1 cellular context compared by ENCODE assay signal in genomic region chr16:30395155-30395991, GRCh38.
TF ChIP-seq lines count a peak whose summit lies in the region.

Gene ZNF48, plus strand, starts transcription at chr16:30395420. Its CDS starts 375 bp downstream, at chr16:30395795.

TF ChIP-seq in HepG2, 621 proteins besides CTCF, POLR2A, EP300 and RAD21 (continued from another document and continues in another):
- TF ChIP-seq ZNF850 (CRISPR knock-in tag; conservative IDR thresholded peaks at IDR 0.05), result peak; percentile 71; the same call in 1 of the 2 replicates
- TF ChIP-seq GPN1 (CRISPR knock-in tag; IDR thresholded peaks at IDR 0.05; ENCODE audit: borderline replicate concordance), result no peak
- no peak; the same call in 1 of the 2 replicates for TF ChIP-seq CEBPG (CRISPR knock-in tag; IDR thresholded peaks at IDR 0.05)
- no peak for TF ChIP-seq ZFAT (CRISPR knock-in tag; conservative IDR thresholded peaks at IDR 0.05)
- TF ChIP-seq IKZF1 (IDR thresholded peaks at IDR 0.05), result no peak
- TF ChIP-seq MIXL1 (CRISPR knock-in tag; IDR thresholded peaks at IDR 0.05), result peak; percentile 41; the same call in 1 of the 2 replicates
- TF ChIP-seq, protein P1, sequence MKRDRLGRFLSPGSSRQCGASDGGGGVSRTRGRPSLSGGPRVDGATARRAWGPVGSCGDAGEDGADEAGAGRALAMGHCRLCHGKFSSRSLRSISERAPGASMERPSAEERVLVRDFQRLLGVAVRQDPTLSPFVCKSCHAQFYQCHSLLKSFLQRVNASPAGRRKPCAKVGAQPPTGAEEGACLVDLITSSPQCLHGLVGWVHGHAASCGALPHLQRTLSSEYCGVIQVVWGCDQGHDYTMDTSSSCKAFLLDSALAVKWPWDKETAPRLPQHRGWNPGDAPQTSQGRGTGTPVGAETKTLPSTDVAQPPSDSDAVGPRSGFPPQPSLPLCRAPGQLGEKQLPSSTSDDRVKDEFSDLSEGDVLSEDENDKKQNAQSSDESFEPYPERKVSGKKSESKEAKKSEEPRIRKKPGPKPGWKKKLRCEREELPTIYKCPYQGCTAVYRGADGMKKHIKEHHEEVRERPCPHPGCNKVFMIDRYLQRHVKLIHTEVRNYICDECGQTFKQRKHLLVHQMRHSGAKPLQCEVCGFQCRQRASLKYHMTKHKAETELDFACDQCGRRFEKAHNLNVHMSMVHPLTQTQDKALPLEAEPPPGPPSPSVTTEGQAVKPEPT (CRISPR knock-in tag; IDR thresholded peaks at IDR 0.05; ENCODE audit: low read depth), result peak; percentile 91
- TF ChIP-seq ZNF749 (CRISPR knock-in tag; IDR thresholded peaks at IDR 0.05; ENCODE audit: borderline replicate concordance), result no peak
- peak; percentile 65 for TF ChIP-seq ZNF563 (CRISPR knock-in tag; IDR thresholded peaks at IDR 0.05)
- no peak for TF ChIP-seq CEBPB (IDR thresholded peaks at IDR 0.05; ENCODE audit: borderline replicate concordance, low read depth, low read length)
- TF ChIP-seq HMGXB4 (CRISPR knock-in tag; IDR thresholded peaks at IDR 0.05; ENCODE audit: borderline replicate concordance in 1 of 2, low read depth in 1 of 2), result peak; percentile 71 to 93
- no peak for TF ChIP-seq HOMEZ (CRISPR knock-in tag; IDR thresholded peaks at IDR 0.05; ENCODE audit: low read depth)
- peak; percentile 94 for TF ChIP-seq GABPB1 (CRISPR knock-in tag; IDR thresholded peaks at IDR 0.05)
- TF ChIP-seq BCL6 (CRISPR knock-in tag; IDR thresholded peaks at IDR 0.05), result peak; percentile 64; the same call in 1 of the 2 replicates
- TF ChIP-seq, protein P2, sequence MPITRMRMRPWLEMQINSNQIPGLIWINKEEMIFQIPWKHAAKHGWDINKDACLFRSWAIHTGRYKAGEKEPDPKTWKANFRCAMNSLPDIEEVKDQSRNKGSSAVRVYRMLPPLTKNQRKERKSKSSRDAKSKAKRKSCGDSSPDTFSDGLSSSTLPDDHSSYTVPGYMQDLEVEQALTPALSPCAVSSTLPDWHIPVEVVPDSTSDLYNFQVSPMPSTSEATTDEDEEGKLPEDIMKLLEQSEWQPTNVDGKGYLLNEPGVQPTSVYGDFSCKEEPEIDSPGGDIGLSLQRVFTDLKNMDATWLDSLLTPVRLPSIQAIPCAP (CRISPR knock-in tag; IDR thresholded peaks at IDR 0.05; ENCODE audit: low read depth), result 0 out of 2 replicates have a peak, but pooled peaks have one; percentile 5
- peak; percentile 96 for TF ChIP-seq ASH2L (IDR thresholded peaks at IDR 0.05; ENCODE audit: insufficient read length, low read depth, low read length)
- TF ChIP-seq, protein P3, sequence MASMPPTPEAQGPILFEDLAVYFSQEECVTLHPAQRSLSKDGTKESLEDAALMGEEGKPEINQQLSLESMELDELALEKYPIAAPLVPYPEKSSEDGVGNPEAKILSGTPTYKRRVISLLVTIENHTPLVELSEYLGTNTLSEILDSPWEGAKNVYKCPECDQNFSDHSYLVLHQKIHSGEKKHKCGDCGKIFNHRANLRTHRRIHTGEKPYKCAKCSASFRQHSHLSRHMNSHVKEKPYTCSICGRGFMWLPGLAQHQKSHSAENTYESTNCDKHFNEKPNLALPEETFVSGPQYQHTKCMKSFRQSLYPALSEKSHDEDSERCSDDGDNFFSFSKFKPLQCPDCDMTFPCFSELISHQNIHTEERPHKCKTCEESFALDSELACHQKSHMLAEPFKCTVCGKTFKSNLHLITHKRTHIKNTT (CRISPR knock-in tag; IDR thresholded peaks at IDR 0.05), result no peak
- TF ChIP-seq ZNF737 (CRISPR knock-in tag; IDR thresholded peaks at IDR 0.05; ENCODE audit: borderline replicate concordance), result 0 out of 2 replicates have a peak, but pooled peaks have one; percentile 47
- no peak for TF ChIP-seq RNF2 (conservative IDR thresholded peaks at IDR 0.05; ENCODE audit: low read depth)
- peak; percentile 70 for TF ChIP-seq POLR2G (IDR thresholded peaks at IDR 0.05; ENCODE audit: low read depth, low read length)
- TF ChIP-seq, protein P4, sequence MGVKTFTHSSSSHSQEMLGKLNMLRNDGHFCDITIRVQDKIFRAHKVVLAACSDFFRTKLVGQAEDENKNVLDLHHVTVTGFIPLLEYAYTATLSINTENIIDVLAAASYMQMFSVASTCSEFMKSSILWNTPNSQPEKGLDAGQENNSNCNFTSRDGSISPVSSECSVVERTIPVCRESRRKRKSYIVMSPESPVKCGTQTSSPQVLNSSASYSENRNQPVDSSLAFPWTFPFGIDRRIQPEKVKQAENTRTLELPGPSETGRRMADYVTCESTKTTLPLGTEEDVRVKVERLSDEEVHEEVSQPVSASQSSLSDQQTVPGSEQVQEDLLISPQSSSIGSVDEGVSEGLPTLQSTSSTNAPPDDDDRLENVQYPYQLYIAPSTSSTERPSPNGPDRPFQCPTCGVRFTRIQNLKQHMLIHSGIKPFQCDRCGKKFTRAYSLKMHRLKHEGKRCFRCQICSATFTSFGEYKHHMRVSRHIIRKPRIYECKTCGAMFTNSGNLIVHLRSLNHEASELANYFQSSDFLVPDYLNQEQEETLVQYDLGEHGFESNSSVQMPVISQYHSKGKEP (CRISPR knock-in tag; IDR thresholded peaks at IDR 0.05), result no peak
- no peak; the same call in none of the 2 replicates for TF ChIP-seq ZNF503 (CRISPR knock-in tag; IDR thresholded peaks at IDR 0.05)
- TF ChIP-seq PHB2 (IDR thresholded peaks at IDR 0.05; ENCODE audit: partially characterized antibody), result no peak
- no peak for TF ChIP-seq MLLT10 (CRISPR knock-in tag; IDR thresholded peaks at IDR 0.05)
- TF ChIP-seq, protein P5, sequence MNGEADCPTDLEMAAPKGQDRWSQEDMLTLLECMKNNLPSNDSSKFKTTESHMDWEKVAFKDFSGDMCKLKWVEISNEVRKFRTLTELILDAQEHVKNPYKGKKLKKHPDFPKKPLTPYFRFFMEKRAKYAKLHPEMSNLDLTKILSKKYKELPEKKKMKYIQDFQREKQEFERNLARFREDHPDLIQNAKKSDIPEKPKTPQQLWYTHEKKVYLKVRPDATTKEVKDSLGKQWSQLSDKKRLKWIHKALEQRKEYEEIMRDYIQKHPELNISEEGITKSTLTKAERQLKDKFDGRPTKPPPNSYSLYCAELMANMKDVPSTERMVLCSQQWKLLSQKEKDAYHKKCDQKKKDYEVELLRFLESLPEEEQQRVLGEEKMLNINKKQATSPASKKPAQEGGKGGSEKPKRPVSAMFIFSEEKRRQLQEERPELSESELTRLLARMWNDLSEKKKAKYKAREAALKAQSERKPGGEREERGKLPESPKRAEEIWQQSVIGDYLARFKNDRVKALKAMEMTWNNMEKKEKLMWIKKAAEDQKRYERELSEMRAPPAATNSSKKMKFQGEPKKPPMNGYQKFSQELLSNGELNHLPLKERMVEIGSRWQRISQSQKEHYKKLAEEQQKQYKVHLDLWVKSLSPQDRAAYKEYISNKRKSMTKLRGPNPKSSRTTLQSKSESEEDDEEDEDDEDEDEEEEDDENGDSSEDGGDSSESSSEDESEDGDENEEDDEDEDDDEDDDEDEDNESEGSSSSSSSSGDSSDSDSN (CRISPR knock-in tag; IDR thresholded peaks at IDR 0.05), result peak; percentile 94
- peak; percentile 61; the same call in 1 of the 2 replicates for TF ChIP-seq FOXK1 (CRISPR knock-in tag; IDR thresholded peaks at IDR 0.05; ENCODE audit: borderline replicate concordance, low read depth)
- 0 out of 2 replicates have a peak, but pooled peaks have one; percentile 17 for TF ChIP-seq REPIN1 (CRISPR knock-in tag; IDR thresholded peaks at IDR 0.05; ENCODE audit: borderline replicate concordance, low read depth)
- TF ChIP-seq, protein P6, sequence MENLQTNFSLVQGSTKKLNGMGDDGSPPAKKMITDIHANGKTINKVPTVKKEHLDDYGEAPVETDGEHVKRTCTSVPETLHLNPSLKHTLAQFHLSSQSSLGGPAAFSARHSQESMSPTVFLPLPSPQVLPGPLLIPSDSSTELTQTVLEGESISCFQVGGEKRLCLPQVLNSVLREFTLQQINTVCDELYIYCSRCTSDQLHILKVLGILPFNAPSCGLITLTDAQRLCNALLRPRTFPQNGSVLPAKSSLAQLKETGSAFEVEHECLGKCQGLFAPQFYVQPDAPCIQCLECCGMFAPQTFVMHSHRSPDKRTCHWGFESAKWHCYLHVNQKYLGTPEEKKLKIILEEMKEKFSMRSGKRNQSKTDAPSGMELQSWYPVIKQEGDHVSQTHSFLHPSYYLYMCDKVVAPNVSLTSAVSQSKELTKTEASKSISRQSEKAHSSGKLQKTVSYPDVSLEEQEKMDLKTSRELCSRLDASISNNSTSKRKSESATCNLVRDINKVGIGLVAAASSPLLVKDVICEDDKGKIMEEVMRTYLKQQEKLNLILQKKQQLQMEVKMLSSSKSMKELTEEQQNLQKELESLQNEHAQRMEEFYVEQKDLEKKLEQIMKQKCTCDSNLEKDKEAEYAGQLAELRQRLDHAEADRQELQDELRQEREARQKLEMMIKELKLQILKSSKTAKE (CRISPR knock-in tag; IDR thresholded peaks at IDR 0.05; ENCODE audit: borderline replicate concordance), result no peak; the same call in 1 of the 2 replicates
- peak; percentile 76; the same call in 1 of the 2 replicates for TF ChIP-seq ZNF441 (CRISPR knock-in tag; IDR thresholded peaks at IDR 0.05; ENCODE audit: borderline replicate concordance)
- TF ChIP-seq ZNF234 (CRISPR knock-in tag; conservative IDR thresholded peaks at IDR 0.05), result no peak
- no peak; the same call in 1 of the 2 replicates for TF ChIP-seq RFX5 (IDR thresholded peaks at IDR 0.05; ENCODE audit: low read depth, low read length)
- no peak for TF ChIP-seq ZNF17 (CRISPR knock-in tag; IDR thresholded peaks at IDR 0.05)
- TF ChIP-seq ZNF879 (CRISPR knock-in tag; IDR thresholded peaks at IDR 0.05), result no peak
- peak; percentile 78; the same call in 1 of the 2 replicates for TF ChIP-seq MED1 (CRISPR knock-in tag; IDR thresholded peaks at IDR 0.05)
- TF ChIP-seq CAMTA2 (CRISPR knock-in tag; IDR thresholded peaks at IDR 0.05; ENCODE audit: borderline replicate concordance), result peak; percentile 54; the same call in 1 of the 2 replicates
- TF ChIP-seq SALL1 (CRISPR knock-in tag; IDR thresholded peaks at IDR 0.05), result peak; percentile 69
- TF ChIP-seq, protein P7, sequence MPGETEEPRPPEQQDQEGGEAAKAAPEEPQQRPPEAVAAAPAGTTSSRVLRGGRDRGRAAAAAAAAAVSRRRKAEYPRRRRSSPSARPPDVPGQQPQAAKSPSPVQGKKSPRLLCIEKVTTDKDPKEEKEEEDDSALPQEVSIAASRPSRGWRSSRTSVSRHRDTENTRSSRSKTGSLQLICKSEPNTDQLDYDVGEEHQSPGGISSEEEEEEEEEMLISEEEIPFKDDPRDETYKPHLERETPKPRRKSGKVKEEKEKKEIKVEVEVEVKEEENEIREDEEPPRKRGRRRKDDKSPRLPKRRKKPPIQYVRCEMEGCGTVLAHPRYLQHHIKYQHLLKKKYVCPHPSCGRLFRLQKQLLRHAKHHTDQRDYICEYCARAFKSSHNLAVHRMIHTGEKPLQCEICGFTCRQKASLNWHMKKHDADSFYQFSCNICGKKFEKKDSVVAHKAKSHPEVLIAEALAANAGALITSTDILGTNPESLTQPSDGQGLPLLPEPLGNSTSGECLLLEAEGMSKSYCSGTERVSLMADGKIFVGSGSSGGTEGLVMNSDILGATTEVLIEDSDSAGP (CRISPR knock-in tag; IDR thresholded peaks at IDR 0.05; ENCODE audit: borderline replicate concordance), result peak; percentile 94
- no peak for TF ChIP-seq SNRNP70 (IDR thresholded peaks at IDR 0.05; ENCODE audit: low read depth, low read length)
- TF ChIP-seq ZNF780A (CRISPR knock-in tag; IDR thresholded peaks at IDR 0.05), result 0 out of 2 replicates have a peak, but pooled peaks have one; percentile 36
- TF ChIP-seq KLF9 (CRISPR knock-in tag; IDR thresholded peaks at IDR 0.05; ENCODE audit: low read depth), result no peak
- 0 out of 2 replicates have a peak, but pooled peaks have one; percentile 47 for TF ChIP-seq ZNF607 (CRISPR knock-in tag; IDR thresholded peaks at IDR 0.05; ENCODE audit: borderline replicate concordance)
- no peak for TF ChIP-seq CHCHD3 (CRISPR knock-in tag; IDR thresholded peaks at IDR 0.05)
- TF ChIP-seq PHF21A (CRISPR knock-in tag; IDR thresholded peaks at IDR 0.05), result peak; percentile 85
- no peak for TF ChIP-seq PHF5A (CRISPR knock-in tag; IDR thresholded peaks at IDR 0.05; ENCODE audit: low read depth, unreplicated experiment)
- TF ChIP-seq ZSCAN22 (CRISPR knock-in tag; IDR thresholded peaks at IDR 0.05), result 0 out of 2 replicates have a peak, but pooled peaks have one; percentile 29
